ENCODE assay signal across 25 cellular contexts in the genomic region with DNA sequence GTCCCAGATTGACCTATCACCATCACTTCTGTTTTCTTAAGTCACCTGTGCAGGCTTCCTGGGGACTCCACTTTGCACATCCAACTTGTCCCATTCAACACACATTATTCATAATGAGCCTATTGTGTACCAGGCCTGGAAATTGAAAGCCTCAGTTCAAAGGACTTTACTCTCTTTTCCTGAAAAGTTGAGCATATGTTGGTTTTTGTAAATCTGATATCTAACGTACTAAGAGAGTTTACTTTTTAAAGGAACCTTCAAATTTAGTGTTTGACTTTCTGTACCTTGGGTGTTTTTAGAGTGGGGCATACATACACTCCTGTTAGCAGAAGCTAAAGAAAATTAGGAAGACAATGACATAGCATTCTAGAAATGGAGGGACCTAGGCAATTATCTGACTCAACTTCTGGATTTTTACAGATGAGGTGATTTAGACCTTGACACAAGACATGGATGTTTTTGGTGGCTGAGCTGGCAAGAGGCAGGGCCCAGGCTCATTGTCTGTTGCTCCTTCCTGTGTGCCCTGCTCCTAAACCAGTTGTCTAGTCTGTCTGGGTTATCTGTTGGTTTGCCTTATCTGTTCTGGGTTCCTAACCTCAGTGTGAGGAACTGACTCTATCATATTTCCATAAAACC.
"Had no signal": no experiment of that assay in that cellular context is flagged by ENCODE, and none has a peak within 500 bp of the region (broad histone marks: within the 10 kb centered on the region; RNA-seq: fewer than 3 reads in every experiment).

No MANE protein-coding gene starts in this region.

- H3K4me1 ChIP-seq: colonic mucosa, esophagus squamous epithelium, gastrocnemius medialis, heart right ventricle, left lung, lower lobe of right lung had no signal

- H3K36me3 Mint-ChIP-seq: mesothelial cell of epicardium, naive B cell had no signal

- H3K9me3 ChIP-seq: colonic mucosa, esophagus squamous epithelium, gastrocnemius medialis, lower lobe of right lung, mucosa of descending colon had no signal

- H3K4me3 Mint-ChIP-seq: dendritic cell treated with granulocyte-macrophage colony-stimulating factor and Interleukin-4, amounts not matched to agents 40 ng/mL and 50 ng/mL, for 4 days; effector memory CD8-positive, alpha-beta T cell; endodermal cell; mesothelial cell of epicardium; naive B cell had no signal

- DNase-seq: colonic mucosa; cortex of kidney; effector CD8-positive, alpha-beta T cell; effector memory CD8-positive, alpha-beta T cell; endodermal cell; erythroblast; esophagus squamous epithelium; foreskin fibroblast; foreskin melanocyte; gastrocnemius medialis; glutamatergic neuron; head of caudate nucleus; heart right ventricle; hippocampal formation; left cardiac atrium; left lung; left ventricle myocardium superior; lower lobe of right lung; mesenchymal stem cell; mucosa of descending colon; naive B cell had no signal

- H3K27me3 ChIP-seq: colonic mucosa, gastrocnemius medialis, heart right ventricle, left lung had no signal

- H3K27ac ChIP-seq: colonic mucosa, epithelial cell of prostate, esophagus squamous epithelium, gastrocnemius medialis, heart right ventricle, left lung, lower lobe of right lung had no signal

- H3K4me3 ChIP-seq: colonic mucosa, esophagus squamous epithelium, gastrocnemius medialis, heart right ventricle, left lung, lower lobe of right lung, mucosa of descending colon had no signal

- H3K27ac Mint-ChIP-seq: dendritic cell treated with granulocyte-macrophage colony-stimulating factor and Interleukin-4, amounts not matched to agents 40 ng/mL and 50 ng/mL, for 4 days; effector memory CD8-positive, alpha-beta T cell; endodermal cell; mesothelial cell of epicardium; naive B cell had no signal

- H3K4me1 Mint-ChIP-seq: naive B cell had no signal

- ATAC-seq: effector memory CD8-positive, alpha-beta T cell; esophagus mucosa; gastrocnemius medialis; heart right ventricle; left cardiac atrium; left lung; left ventricle myocardium superior; lower lobe of right lung; mucosa of descending colon had no signal

- H3K36me3 ChIP-seq: colonic mucosa, esophagus squamous epithelium, gastrocnemius medialis, heart right ventricle, left lung, lower lobe of right lung had no signal

- H3K9me3 Mint-ChIP-seq: dendritic cell treated with granulocyte-macrophage colony-stimulating factor and Interleukin-4, amounts not matched to agents 40 ng/mL and 50 ng/mL, for 4 days; mesothelial cell of epicardium had no signal

- H3K27me3 Mint-ChIP-seq: dendritic cell treated with granulocyte-macrophage colony-stimulating factor and Interleukin-4, amounts not matched to agents 40 ng/mL and 50 ng/mL, for 4 days; naive B cell had no signal
